Comparison of ENCODE assay signal across 1 cellular context in the genomic region with DNA sequence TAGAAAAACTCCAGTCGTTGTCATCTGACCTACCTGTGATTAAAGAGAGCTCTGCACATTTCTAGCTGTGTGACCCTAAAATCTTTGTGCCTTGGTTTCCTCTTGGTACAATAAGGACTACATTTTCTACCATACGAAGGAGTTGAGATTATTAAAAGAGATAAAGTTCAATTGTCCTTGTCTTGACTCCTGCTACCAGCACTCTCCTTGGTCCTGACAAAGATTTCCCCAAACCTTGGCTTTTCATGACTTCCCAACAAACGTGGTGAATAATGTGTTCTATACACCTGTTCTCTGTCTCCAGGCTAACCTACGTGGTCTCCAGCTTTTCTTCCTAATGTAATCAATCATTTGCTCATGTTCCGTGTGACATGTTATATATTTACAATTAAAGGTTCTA.
TF ChIP-seq lines count a peak whose summit lies in the region.

No MANE protein-coding gene starts in this region.

TF ChIP-seq in GM23338, 12 proteins besides CTCF, POLR2A, EP300 and RAD21:
- TF ChIP-seq, protein P1, sequence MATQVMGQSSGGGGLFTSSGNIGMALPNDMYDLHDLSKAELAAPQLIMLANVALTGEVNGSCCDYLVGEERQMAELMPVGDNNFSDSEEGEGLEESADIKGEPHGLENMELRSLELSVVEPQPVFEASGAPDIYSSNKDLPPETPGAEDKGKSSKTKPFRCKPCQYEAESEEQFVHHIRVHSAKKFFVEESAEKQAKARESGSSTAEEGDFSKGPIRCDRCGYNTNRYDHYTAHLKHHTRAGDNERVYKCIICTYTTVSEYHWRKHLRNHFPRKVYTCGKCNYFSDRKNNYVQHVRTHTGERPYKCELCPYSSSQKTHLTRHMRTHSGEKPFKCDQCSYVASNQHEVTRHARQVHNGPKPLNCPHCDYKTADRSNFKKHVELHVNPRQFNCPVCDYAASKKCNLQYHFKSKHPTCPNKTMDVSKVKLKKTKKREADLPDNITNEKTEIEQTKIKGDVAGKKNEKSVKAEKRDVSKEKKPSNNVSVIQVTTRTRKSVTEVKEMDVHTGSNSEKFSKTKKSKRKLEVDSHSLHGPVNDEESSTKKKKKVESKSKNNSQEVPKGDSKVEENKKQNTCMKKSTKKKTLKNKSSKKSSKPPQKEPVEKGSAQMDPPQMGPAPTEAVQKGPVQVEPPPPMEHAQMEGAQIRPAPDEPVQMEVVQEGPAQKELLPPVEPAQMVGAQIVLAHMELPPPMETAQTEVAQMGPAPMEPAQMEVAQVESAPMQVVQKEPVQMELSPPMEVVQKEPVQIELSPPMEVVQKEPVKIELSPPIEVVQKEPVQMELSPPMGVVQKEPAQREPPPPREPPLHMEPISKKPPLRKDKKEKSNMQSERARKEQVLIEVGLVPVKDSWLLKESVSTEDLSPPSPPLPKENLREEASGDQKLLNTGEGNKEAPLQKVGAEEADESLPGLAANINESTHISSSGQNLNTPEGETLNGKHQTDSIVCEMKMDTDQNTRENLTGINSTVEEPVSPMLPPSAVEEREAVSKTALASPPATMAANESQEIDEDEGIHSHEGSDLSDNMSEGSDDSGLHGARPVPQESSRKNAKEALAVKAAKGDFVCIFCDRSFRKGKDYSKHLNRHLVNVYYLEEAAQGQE (IDR thresholded peaks at IDR 0.05; ENCODE audit: unreplicated experiment): peak; percentile 21
- no peak for TF ChIP-seq CREB1 (CRISPR knock-in tag; IDR thresholded peaks at IDR 0.05; ENCODE audit: low read depth)
